In genomic region chrX:18390941-18391538, GRCh38 we compare ENCODE assay signal across 8 cellular contexts. TPM values are rescaled to one million over a fixed set of nuclear protein-coding genes. Genes with fewer than 3 reads are reported as not detected.
DNase-seq lines count a peak whose midpoint lies in the region; ATAC-seq and TF ChIP-seq lines count a peak whose summit lies in the region.

No MANE protein-coding gene starts in this region.

- TF ChIP-seq CTCF in coronary artery (IDR thresholded peaks at IDR 0.05) (peak; percentile 68), lower lobe of right lung (IDR thresholded peaks at IDR 0.05) (peak; percentile 67)

- no peaks in the 10 kb centered on the region for H3K9me3 ChIP-seq in lower lobe of right lung

- H3K4me1 Mint-ChIP-seq in activated CD4-positive, alpha-beta T cell treated with anti-CD3 and anti-CD28 coated beads, Interleukin-2, amount 10 ng/mL, durations not matched to agents 7 days and 5 days = no peaks in the 10 kb centered on the region

- POLR2A ChIA-PET in activated CD4-positive, alpha-beta T cell treated with anti-CD3 and anti-CD28 coated beads, Interleukin-2, amount 10 ng/mL, durations not matched to agents 7 days and 5 days (lab: Charles Lee) = interaction anchor here (0.6 kb wide), 1 partner anchor 414 kb away, joined by 3 read pairs; no protein-coding TSS in a partner anchor

- no peak for ATAC-seq in Right ventricle myocardium inferior
- peak in 1 of 2 donors; percentile 60 for ATAC-seq in lower lobe of right lung
- ATAC-seq in HG02840 (IDR thresholded peaks at IDR 0.05; ENCODE audit: low FRiP score, unreplicated experiment) = no peak

- no peaks in the 10 kb centered on the region for H3K9me3 Mint-ChIP-seq in activated CD4-positive, alpha-beta T cell treated with anti-CD3 and anti-CD28 coated beads, Interleukin-2, amount 10 ng/mL, durations not matched to agents 7 days and 5 days

- no peaks in the 10 kb centered on the region for H3K36me3 ChIP-seq in lower lobe of right lung

- H3K27ac ChIP-seq in coronary artery (no peak overlapping the region), lower lobe of right lung (no peak overlapping the region)

- DNase-seq in Right ventricle myocardium inferior (ENCODE audit: missing footprints) = peak; percentile 75
- no peak for DNase-seq in cardiac septum (ENCODE audit: low spot score)
- peak; percentile 82 for DNase-seq in NCI-H2227 (lab: John Stamatoyannopoulos, UW; ENCODE audit: unreplicated experiment)
- DNase-seq in activated CD4-positive, alpha-beta T cell treated with anti-CD3 and anti-CD28 coated beads, Interleukin-2, amount 10 ng/mL, durations not matched to agents 7 days and 5 days = peak; percentile 66
- DNase-seq in coronary artery (ENCODE audit: low spot score) = no peak
- peak; percentile 66 for DNase-seq in lower lobe of right lung
- peak; percentile 9 for DNase-seq in stimulated activated CD8-positive, alpha-beta memory T cell treated with anti-CD3 and anti-CD28 coated beads, Interleukin-12 subunit alpha, Interleukin-12 subunit beta, amount 100 ng/mL, for 24 hours (ENCODE audit: extremely low read depth)

- H3K27ac Mint-ChIP-seq in activated CD4-positive, alpha-beta T cell treated with anti-CD3 and anti-CD28 coated beads, Interleukin-2, amount 10 ng/mL, durations not matched to agents 7 days and 5 days = no peak overlapping the region

- no peaks in the 10 kb centered on the region for H3K36me3 Mint-ChIP-seq in activated CD4-positive, alpha-beta T cell treated with anti-CD3 and anti-CD28 coated beads, Interleukin-2, amount 10 ng/mL, durations not matched to agents 7 days and 5 days (ENCODE audit: low read depth)

- H3K4me3 Mint-ChIP-seq in activated CD4-positive, alpha-beta T cell treated with anti-CD3 and anti-CD28 coated beads, Interleukin-2, amount 10 ng/mL, durations not matched to agents 7 days and 5 days = no peak overlapping the region

- CTCF ChIA-PET in activated CD4-positive, alpha-beta T cell treated with anti-CD3 and anti-CD28 coated beads, Interleukin-2, amount 10 ng/mL, durations not matched to agents 7 days and 5 days (lab: Charles Lee) = no interaction called here

- no peaks in the 10 kb centered on the region for H3K27me3 ChIP-seq in lower lobe of right lung (ENCODE audit: low read depth)

- H3K4me3 ChIP-seq in coronary artery (no peak overlapping the region), lower lobe of right lung (no peak overlapping the region)

- H3K27me3 Mint-ChIP-seq in activated CD4-positive, alpha-beta T cell treated with anti-CD3 and anti-CD28 coated beads, Interleukin-2, amount 10 ng/mL, durations not matched to agents 7 days and 5 days = no peaks in the 10 kb centered on the region

- no peaks in the 10 kb centered on the region for H3K4me1 ChIP-seq in lower lobe of right lung

- intact Hi-C loops in Right ventricle myocardium inferior (cut with DNase I) (loop anchor here (2.0 to 10.0 kb wide), 2 partner anchors 834 to 944 kb away; no protein-coding TSS in a partner anchor), cardiac septum (cut with DNase I) (loop anchor here (5.0 to 10.0 kb wide), 2 partner anchors 504 to 941 kb away; no protein-coding TSS in a partner anchor), lower lobe of right lung (cut with DNase I) (no loop called here)

RNA-seq across cellular contexts. Expression of gene CDKL5, which starts 34.4 kb away (rescaled TPM):
- total RNA-seq in Right ventricle myocardium inferior = 8.1 TPM
- 10.7 TPM for total RNA-seq in cardiac septum
- total RNA-seq in activated CD4-positive, alpha-beta T cell treated with anti-CD3 and anti-CD28 coated beads, Interleukin-2, amount 10 ng/mL, durations not matched to agents 7 days and 5 days = 1 to 10 TPM; 1.3 to 1.6 TPM
- total RNA-seq in lower lobe of right lung = 30.6 TPM

RNA-seq across cellular contexts. Expression of gene SCML2, which starts 36.6 kb away (rescaled TPM):
- total RNA-seq in Right ventricle myocardium inferior (1.4 TPM), cardiac septum (0.97 TPM), lower lobe of right lung (0.80 TPM)
- total RNA-seq in activated CD4-positive, alpha-beta T cell treated with anti-CD3 and anti-CD28 coated beads, Interleukin-2, amount 10 ng/mL, durations not matched to agents 7 days and 5 days = 1 to 10 TPM; 2.4 to 3.5 TPM

Comparison
In these comparisons a context has a peak if more than half of its experiments do, and no peak if none do; other contexts are left out.
1. DNase-seq: peak in Right ventricle myocardium inferior (single experiment), NCI-H2227 (single experiment), activated CD4-positive, alpha-beta T cell treated with anti-CD3 and anti-CD28 coated beads, Interleukin-2, amount 10 ng/mL, durations not matched to agents 7 days and 5 days (single experiment), lower lobe of right lung (single experiment) and stimulated activated CD8-positive, alpha-beta memory T cell treated with anti-CD3 and anti-CD28 coated beads, Interleukin-12 subunit alpha, Interleukin-12 subunit beta, amount 100 ng/mL, for 24 hours (single experiment); none in cardiac septum (single experiment) and coronary artery (single experiment).